In the genomic region with DNA sequence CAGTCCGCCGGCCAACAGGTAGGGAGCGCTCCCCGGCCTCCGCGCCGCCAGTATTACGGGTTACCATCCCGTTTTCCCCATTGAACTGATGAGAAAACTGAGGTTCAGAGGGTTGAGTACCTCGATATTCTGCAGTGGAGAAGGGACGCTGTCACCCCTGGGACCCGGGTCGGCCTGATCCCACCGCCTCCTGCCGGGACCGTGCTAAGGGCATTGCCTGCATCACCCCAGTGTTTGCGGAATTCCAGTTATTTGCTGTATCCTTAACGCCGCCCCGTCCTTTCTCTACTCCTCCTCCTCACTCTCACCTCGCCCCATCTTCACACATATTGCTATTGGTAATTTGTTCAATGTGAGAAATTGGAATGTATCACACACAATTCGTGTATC, we compare ENCODE assay signal across 9 cellular contexts. TPM values are rescaled to one million over a fixed set of nuclear protein-coding genes. Genes with fewer than 3 reads are reported as not detected.
DNase-seq lines count a peak whose midpoint lies in the region; ATAC-seq and TF ChIP-seq lines count a peak whose summit lies in the region.
"Had no signal": no experiment of that assay in that cellular context is flagged by ENCODE, and none has a peak within 500 bp of the region (broad histone marks: within the 10 kb centered on the region; RNA-seq: fewer than 3 reads in every experiment).

No MANE protein-coding gene starts in this region.

- peaks cover 38% of the 10 kb centered on the region for H3K4me1 ChIP-seq in adipocyte (ENCODE audit: control insufficient read depth, insufficient read depth, low read length)
- peaks cover 4 to 33% of the 10 kb centered on the region in 2 donors for H3K4me1 ChIP-seq in thoracic aorta (ENCODE audit: control insufficient read depth in 1 of 2, low read depth in 2 of 2)

- H3K27ac ChIP-seq in thoracic aorta = peak overlapping the region; percentile 76 to 91

- peak overlapping the region; percentile 86 for H3K9ac ChIP-seq in adipocyte (ENCODE audit: low read length)

- no peaks in the 10 kb centered on the region for H3K9me3 Mint-ChIP-seq in T-helper 2 cell treated with Interferon-gamma antibody and Interleukin-4, amounts not matched to agents 5 μg/mL and 100 μg/mL, for 36 hours

- H3K27me3 ChIP-seq in adipocyte (replicated peaks; ENCODE audit: control insufficient read depth, insufficient read depth, low read length) = no peaks in the 10 kb centered on the region
- H3K27me3 ChIP-seq in kidney epithelial cell (ENCODE audit: control insufficient read depth, insufficient read depth, low read length) = no peaks in the 10 kb centered on the region
- H3K27me3 ChIP-seq in thoracic aorta (replicated peaks; ENCODE audit: insufficient read depth) = no peaks in the 10 kb centered on the region

- no peak overlapping the region for H3K27ac Mint-ChIP-seq in T-helper 2 cell treated with Interferon-gamma antibody and Interleukin-4, amounts not matched to agents 5 μg/mL and 100 μg/mL, for 36 hours

- DNase-seq in T-helper 2 cell treated with Interferon-gamma antibody and Interleukin-4, amounts not matched to agents 5 μg/mL and 100 μg/mL, for 36 hours (ENCODE audit: low spot score) = no peak
- DNase-seq in T-helper 2 cell (no peak), adipocyte (ENCODE audit: low read depth) (peak; percentile 40), kidney epithelial cell (ENCODE audit: low read depth) (no peak), thoracic aorta (ENCODE audit: low spot score) (no peak), ureter (ENCODE audit: low spot score) (no peak), CD1c-positive myeloid dendritic cell (ENCODE audit: extremely low spot score) (no peak)
- DNase-seq: occipital lobe had no signal

- H3K4me3 Mint-ChIP-seq in T-helper 2 cell treated with Interferon-gamma antibody and Interleukin-4, amounts not matched to agents 5 μg/mL and 100 μg/mL, for 36 hours = peak overlapping the region; percentile 73

- no peaks in the 10 kb centered on the region for H3K36me3 ChIP-seq in adipocyte (ENCODE audit: control insufficient read depth, insufficient read depth, low read length, severe bottlenecking)
- H3K36me3 ChIP-seq in kidney epithelial cell (ENCODE audit: control insufficient read depth, insufficient read depth, low read length) = no peaks in the 10 kb centered on the region
- no peaks in the 10 kb centered on the region for H3K36me3 ChIP-seq in thoracic aorta

- ATAC-seq in thoracic aorta (ENCODE audit: insufficient number of reproducible peaks, low FRiP score, low read depth) (no peak), GM19395 (IDR thresholded peaks at IDR 0.05; ENCODE audit: unreplicated experiment) (no peak)

- no peak for TF ChIP-seq CTCF in kidney epithelial cell (IDR thresholded peaks at IDR 0.05; ENCODE audit: insufficient read depth, low read length, poor library complexity, severe bottlenecking)
- no peak for TF ChIP-seq CTCF in thoracic aorta (IDR thresholded peaks at IDR 0.05)

- H3K4me3 ChIP-seq in adipocyte (ENCODE audit: low read length) (peak overlapping the region; percentile 90), kidney epithelial cell (ENCODE audit: low read depth, low read length) (peak overlapping the region; percentile 72), thoracic aorta (peak overlapping the region; percentile 96)

- H3K9me3 ChIP-seq in adipocyte (ENCODE audit: control insufficient read depth, low read length) (no peaks in the 10 kb centered on the region), thoracic aorta (no peaks in the 10 kb centered on the region)

- peaks cover 6% of the 10 kb centered on the region for H3K4me1 Mint-ChIP-seq in T-helper 2 cell treated with Interferon-gamma antibody and Interleukin-4, amounts not matched to agents 5 μg/mL and 100 μg/mL, for 36 hours (ENCODE audit: low read depth)

- H3K36me3 Mint-ChIP-seq in T-helper 2 cell treated with Interferon-gamma antibody and Interleukin-4, amounts not matched to agents 5 μg/mL and 100 μg/mL, for 36 hours (ENCODE audit: low read depth) = no peaks in the 10 kb centered on the region

- H3K27me3 Mint-ChIP-seq in T-helper 2 cell treated with Interferon-gamma antibody and Interleukin-4, amounts not matched to agents 5 μg/mL and 100 μg/mL, for 36 hours (ENCODE audit: low read depth) = peaks cover 63% of the 10 kb centered on the region

RNA-seq across cellular contexts. Expression of a gene that starts 0.4 kb away (rescaled TPM):
- total RNA-seq in kidney epithelial cell (12.7 and 13.6 TPM in 2 replicates), thoracic aorta (10 to 100 TPM; 68.4 to 77.3 TPM), ureter (57.9 TPM)
